Comparison of ENCODE assay signal across 1 cellular context in the genomic region with DNA sequence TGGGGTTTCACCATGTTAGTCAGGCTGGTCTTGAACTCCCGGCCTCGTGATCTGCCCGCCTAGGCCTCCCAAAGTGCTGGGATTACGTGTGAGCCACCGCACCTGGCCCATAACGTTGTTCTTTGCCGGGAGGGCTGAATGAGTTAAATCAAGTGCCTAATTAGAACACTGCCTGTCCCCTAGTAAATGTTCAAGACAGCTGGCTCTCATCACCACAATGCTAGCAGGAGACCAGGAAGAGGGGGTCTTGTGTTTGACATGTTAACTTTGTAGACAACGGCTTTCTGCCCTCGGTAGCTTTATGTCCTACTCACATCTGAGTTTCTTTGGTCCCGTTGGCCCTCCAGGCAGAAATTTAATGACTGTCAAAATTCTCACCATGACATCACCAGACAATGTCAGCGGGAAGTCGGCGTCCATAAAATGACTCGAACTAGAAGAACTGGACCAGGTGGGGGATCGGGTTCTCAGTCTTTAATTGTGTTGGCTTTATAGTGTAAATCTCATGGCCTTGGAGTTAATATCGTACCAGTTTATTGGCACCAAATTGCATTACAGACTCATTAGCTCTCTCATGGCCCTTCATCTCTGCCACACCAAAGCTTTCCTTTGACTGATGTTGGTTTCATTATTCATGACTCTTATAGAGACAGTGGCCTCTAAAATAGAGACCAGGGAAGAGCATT.
TF ChIP-seq lines count a peak whose summit lies in the region.

No MANE protein-coding gene starts in this region.

TF ChIP-seq in HCT116, 20 proteins besides CTCF, POLR2A, EP300 and RAD21 (continued from another document):
- TF ChIP-seq REST (IDR thresholded peaks at IDR 0.05; ENCODE audit: low read depth) (no peak), JUND (IDR thresholded peaks at IDR 0.05) (peak; percentile 43; the same call in 1 of the 2 replicates), SP1 (IDR thresholded peaks at IDR 0.05; ENCODE audit: low read depth) (0 out of 2 replicates have a peak, but pooled peaks have one; percentile 37), EZH2phosphoT487 (IDR thresholded peaks at IDR 0.05; ENCODE audit: borderline replicate concordance) (no peak), FOSL1 (IDR thresholded peaks at IDR 0.05; ENCODE audit: low read depth) (peak; percentile 42; the same call in 1 of the 2 replicates)
